10 cellular contexts compared by ENCODE assay signal in genomic region chr6:137717074-137718073, GRCh38.
DNase-seq lines count a peak whose midpoint lies in the region; ATAC-seq, FAIRE-seq and TF ChIP-seq lines count a peak whose summit lies in the region.
"Had no signal": no experiment of that assay in that cellular context is flagged by ENCODE, and none has a peak within 500 bp of the region (broad histone marks: within the 10 kb centered on the region; RNA-seq: fewer than 3 reads in every experiment).

No MANE protein-coding gene starts in this region.

- H3K4me3 Mint-ChIP-seq in activated CD4-positive, alpha-beta memory T cell treated with anti-CD3 and anti-CD28 coated beads, Interleukin-2, amount 10 ng/mL, durations not matched to agents 7 days and 5 days: no peak overlapping the region
- H3K4me3 Mint-ChIP-seq in stimulated activated naive CD8-positive, alpha-beta T cell treated with anti-CD3 and anti-CD28 coated beads, Interleukin-15, amount 100 ng/mL, for 72 hours: peak overlapping the region; percentile 27 to 63

- H3K4me1 Mint-ChIP-seq in activated CD4-positive, alpha-beta memory T cell treated with anti-CD3 and anti-CD28 coated beads, Interleukin-2, amount 10 ng/mL, durations not matched to agents 7 days and 5 days: peaks cover 50% of the 10 kb centered on the region
- peaks cover 39% of the 10 kb centered on the region for H3K4me1 Mint-ChIP-seq in stimulated activated naive CD8-positive, alpha-beta T cell treated with anti-CD3 and anti-CD28 coated beads, Interleukin-15, amount 100 ng/mL, for 72 hours

- no peak overlapping the region for H3K9ac ChIP-seq in HepG2 (ENCODE audit: insufficient read depth, low read depth, low read length)
- H3K9ac ChIP-seq: GM23248 had no signal

- ATAC-seq in HepG2 (no peak), right lobe of liver (no peak), GM21360 (IDR thresholded peaks at IDR 0.05; ENCODE audit: unreplicated experiment) (no peak)
- ATAC-seq in stimulated activated naive CD8-positive, alpha-beta T cell treated with anti-CD3 and anti-CD28 coated beads, Interleukin-15, amount 100 ng/mL, for 72 hours: peak; percentile 93

- no peak for FAIRE-seq in HepG2 (lab: Jason Lieb, UNC)

- no peak for TF ChIP-seq RAD21 in HepG2 (CRISPR knock-in tag; IDR thresholded peaks at IDR 0.05)

- CTCF ChIA-PET in HepG2 (lab: Yijun Ruan, JAX; ENCODE audit: low intra/inter-chr PET ratio, low total read pairs): no interaction called here
- CTCF ChIA-PET in activated CD4-positive, alpha-beta memory T cell treated with anti-CD3 and anti-CD28 coated beads, Interleukin-2, amount 10 ng/mL, durations not matched to agents 7 days and 5 days (lab: Charles Lee): interaction anchor here (0.6 to 2.7 kb wide), 8 partner anchors 9 to 258 kb away, joined by 3 to 22 read pairs (median 8); partner anchors contain the start of gene TNFAIP3

- no peak for TF ChIP-seq POLR2A in HepG2 (IDR thresholded peaks at IDR 0.05; ENCODE audit: insufficient read depth in 1 of 2, low read depth in 2 of 2, low read length in 2 of 2)
- TF ChIP-seq POLR2A in right lobe of liver (IDR thresholded peaks at IDR 0.05): no peak

- no peaks in the 10 kb centered on the region for H3K79me2 ChIP-seq in HepG2 (ENCODE audit: insufficient read depth, low read length)

- in situ Hi-C loops in HepG2 (cut with HindIII; ENCODE audit: extremely low pct_ligation_motif_present, low pct_unique_long_range_greater_than_20kb): no loop called here

- peaks cover 2% of the 10 kb centered on the region for H3K9me3 Mint-ChIP-seq in activated CD4-positive, alpha-beta memory T cell treated with anti-CD3 and anti-CD28 coated beads, Interleukin-2, amount 10 ng/mL, durations not matched to agents 7 days and 5 days
- H3K9me3 Mint-ChIP-seq in stimulated activated naive CD8-positive, alpha-beta T cell treated with anti-CD3 and anti-CD28 coated beads, Interleukin-15, amount 100 ng/mL, for 72 hours: peaks cover 6 to 14% of the 10 kb centered on the region in 2 donors

- peaks cover 15% of the 10 kb centered on the region for H3K36me3 Mint-ChIP-seq in activated CD4-positive, alpha-beta memory T cell treated with anti-CD3 and anti-CD28 coated beads, Interleukin-2, amount 10 ng/mL, durations not matched to agents 7 days and 5 days (ENCODE audit: low read depth)

- H3K27ac Mint-ChIP-seq in activated CD4-positive, alpha-beta memory T cell treated with anti-CD3 and anti-CD28 coated beads, Interleukin-2, amount 10 ng/mL, durations not matched to agents 7 days and 5 days: peak overlapping the region; percentile 71
- H3K27ac Mint-ChIP-seq in stimulated activated naive CD8-positive, alpha-beta T cell treated with anti-CD3 and anti-CD28 coated beads, Interleukin-15, amount 100 ng/mL, for 72 hours: peak overlapping the region; percentile 84 to 93

- no peak for TF ChIP-seq CTCF in HepG2 (CRISPR knock-in tag; IDR thresholded peaks at IDR 0.05)
- no peak for TF ChIP-seq CTCF in right lobe of liver (IDR thresholded peaks at IDR 0.05)

- POLR2A ChIA-PET in HepG2 (lab: Yijun Ruan, JAX): interaction anchor here (1.3 kb wide), 1 partner anchor 77 kb away, joined by 4 read pairs; no protein-coding TSS in a partner anchor
- POLR2A ChIA-PET in activated CD4-positive, alpha-beta memory T cell treated with anti-CD3 and anti-CD28 coated beads, Interleukin-2, amount 10 ng/mL, durations not matched to agents 7 days and 5 days (lab: Charles Lee): interaction anchor here (1.2 to 2.7 kb wide), 6 partner anchors 9 to 153 kb away, joined by 5 to 42 read pairs (median 12); partner anchors contain the start of gene TNFAIP3

- H4K20me1 ChIP-seq in HepG2 (ENCODE audit: insufficient read depth, low read length): no peaks in the 10 kb centered on the region

- TF ChIP-seq EP300 in HepG2 (IDR thresholded peaks at IDR 0.05; ENCODE audit: low read depth in 2 of 2, low read length in 2 of 2) (no peak), HepG2 (CRISPR knock-in tag; IDR thresholded peaks at IDR 0.05; ENCODE audit: borderline replicate concordance) (no peak)

- peaks cover 41% of the 10 kb centered on the region for H3K4me1 ChIP-seq in HepG2 (ENCODE audit: insufficient read depth, low read length)
- no peaks in the 10 kb centered on the region for H3K4me1 ChIP-seq in right lobe of liver
- H3K4me1 ChIP-seq: colonic mucosa had no signal

- no peaks in the 10 kb centered on the region for H3K27me3 ChIP-seq in HepG2 (ENCODE audit: control insufficient read depth in 1 of 2, insufficient read depth in 2 of 2, low read length in 2 of 2)
- no peaks in the 10 kb centered on the region for H3K27me3 ChIP-seq in right lobe of liver
- H3K27me3 ChIP-seq: colonic mucosa had no signal

- DNase-seq in HepG2 (ENCODE audit: low spot score) (no peak), right lobe of liver (no peak), glomerular visceral epithelial cell (ENCODE audit: extremely low spot score) (peak; percentile 80), CD1c-positive myeloid dendritic cell (ENCODE audit: extremely low spot score) (no peak), ureter (ENCODE audit: low spot score) (no peak)
- peak; percentile 86 for DNase-seq in activated CD4-positive, alpha-beta memory T cell treated with anti-CD3 and anti-CD28 coated beads, Interleukin-2, amount 10 ng/mL, durations not matched to agents 7 days and 5 days
- DNase-seq in stimulated activated naive CD8-positive, alpha-beta T cell treated with anti-CD3 and anti-CD28 coated beads, Interleukin-15, amount 100 ng/mL, for 72 hours: peak; percentile 58 to 86
- DNase-seq: colonic mucosa, GM23248 had no signal

- 97% methylated on average over 7 of the region's 7 CpGs for WGBS in HepG2 (ENCODE audit: low lambda C conversion rate)
- WGBS in right lobe of liver (ENCODE audit: insufficient coverage, low coverage, low lambda C conversion rate, missing lambda C conversion rate): 94% methylated on average over 6 of the region's 7 CpGs

- no peak overlapping the region for H3K4me3 ChIP-seq in HepG2 (replicated peaks in 1 of 3; ENCODE audit: insufficient read depth in 1 of 3, low read depth in 2 of 3, low read length in 3 of 3)
- no peak overlapping the region for H3K4me3 ChIP-seq in right lobe of liver
- H3K4me3 ChIP-seq: colonic mucosa, GM23248 had no signal

- H3K4me2 ChIP-seq in HepG2 (ENCODE audit: low read depth, low read length): no peak overlapping the region

- H3K27ac ChIP-seq in HepG2 (ENCODE audit: extremely low read length, insufficient read depth, low read length) (no peak overlapping the region), right lobe of liver (no peak overlapping the region)
- H3K27ac ChIP-seq: colonic mucosa, GM23248 had no signal

- H3K36me3 ChIP-seq in HepG2 (replicated peaks in 1 of 2; ENCODE audit: control insufficient read depth in 1 of 2, insufficient read depth in 2 of 2, low read length in 2 of 2) (no peaks in the 10 kb centered on the region), right lobe of liver (no peaks in the 10 kb centered on the region)
- H3K36me3 ChIP-seq: colonic mucosa had no signal

- H3K9me3 ChIP-seq in HepG2 (ENCODE audit: low read length) (no peaks in the 10 kb centered on the region), right lobe of liver (no peaks in the 10 kb centered on the region)
- H3K9me3 ChIP-seq: colonic mucosa had no signal

- intact Hi-C loops in HepG2 (cut with micrococcal nuclease; ENCODE audit: unreplicated experiment): no loop called here
- intact Hi-C loops in right lobe of liver (cut with DNase I): no loop called here

- no TSS peak for BruUV-seq in HepG2 (replicated peaks; lab: Mats Ljungman, UMichigan)

- H2AFZ ChIP-seq in HepG2 (ENCODE audit: low read length): no peak overlapping the region
- H2AFZ ChIP-seq: GM23248 had no signal

- no peaks in the 10 kb centered on the region for H3K27me3 Mint-ChIP-seq in activated CD4-positive, alpha-beta memory T cell treated with anti-CD3 and anti-CD28 coated beads, Interleukin-2, amount 10 ng/mL, durations not matched to agents 7 days and 5 days
- no peaks in the 10 kb centered on the region for H3K27me3 Mint-ChIP-seq in stimulated activated naive CD8-positive, alpha-beta T cell treated with anti-CD3 and anti-CD28 coated beads, Interleukin-15, amount 100 ng/mL, for 72 hours

Comparison
In these comparisons a context has a peak if more than half of its experiments do, and no peak if none do; other contexts are left out.
1. DNase-seq: peak in activated CD4-positive, alpha-beta memory T cell treated with anti-CD3 and anti-CD28 coated beads, Interleukin-2, amount 10 ng/mL, durations not matched to agents 7 days and 5 days (single experiment), glomerular visceral epithelial cell (single experiment) and stimulated activated naive CD8-positive, alpha-beta T cell treated with anti-CD3 and anti-CD28 coated beads, Interleukin-15, amount 100 ng/mL, for 72 hours (2 of 2); none in HepG2 (single experiment), right lobe of liver (0 of 3), CD1c-positive myeloid dendritic cell (single experiment) and ureter (single experiment).